ENCODE assay signal across 16 cellular contexts in the genomic region with DNA sequence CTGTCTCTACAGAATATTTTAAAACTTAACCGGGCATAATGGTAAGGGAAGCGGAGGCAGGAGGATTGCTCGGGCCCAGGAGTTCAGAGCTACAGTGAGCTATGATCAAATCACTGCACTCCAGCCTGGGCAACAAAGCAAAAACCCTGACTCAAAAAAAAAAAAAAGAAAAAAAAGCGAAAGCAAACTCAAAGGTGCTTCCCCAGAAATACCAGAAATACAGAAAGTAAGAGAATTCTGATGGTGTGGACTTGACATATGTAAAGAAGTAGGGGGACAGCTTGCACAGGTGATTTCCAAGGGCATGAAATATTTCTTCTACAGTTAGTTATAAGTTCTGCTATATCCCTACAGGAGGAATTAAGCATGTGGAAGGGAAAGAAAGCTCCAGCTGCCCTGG.
DNase-seq lines count a peak whose midpoint lies in the region; ATAC-seq and TF ChIP-seq lines count a peak whose summit lies in the region.
"Had no signal": no experiment of that assay in that cellular context is flagged by ENCODE, and none has a peak within 500 bp of the region (broad histone marks: within the 10 kb centered on the region; RNA-seq: fewer than 3 reads in every experiment).

No MANE protein-coding gene starts in this region.

- ATAC-seq in GM19023 (IDR thresholded peaks at IDR 0.05; ENCODE audit: unreplicated experiment) (peak; percentile 68), HG02571 (IDR thresholded peaks at IDR 0.05; ENCODE audit: unreplicated experiment) (peak; percentile 55), HG03175 (IDR thresholded peaks at IDR 0.05; ENCODE audit: unreplicated experiment) (peak; percentile 32)
- ATAC-seq: activated naive CD8-positive, alpha-beta T cell treated with anti-CD3 and anti-CD28 coated beads, Interleukin-2, amount 50 U/mL, for 24 hours; CD8-positive, alpha-beta T cell; Panc1 had no signal

- no peak for TF ChIP-seq CTCF in GM10248 (IDR thresholded peaks at IDR 0.05; ENCODE audit: control extremely low read depth, extremely low read depth, low read depth, missing control alignments)

- DNase-seq in GM10248 (ENCODE audit: extremely low spot score) = peak; percentile 29
- no peak for DNase-seq in NCI-H2196 treated with DMSO at 0.1 percent for 48 hours (lab: John Stamatoyannopoulos, UW; ENCODE audit: unreplicated experiment)
- no peak for DNase-seq in middle frontal gyrus (ENCODE audit: extremely low spot score, low spot score)
- no peak for DNase-seq in activated naive CD4-positive, alpha-beta T cell treated with anti-CD3 and anti-CD28 coated beads, Interleukin-2, amount 50 U/mL, for 16 hours
- DNase-seq in head of caudate nucleus = no peak
- DNase-seq: activated CD4-positive, CD25-positive, alpha-beta regulatory T cell treated with anti-CD3 and anti-CD28 coated beads, Interleukin-2, amount 50 U/mL, for 72 hours; central memory CD4-positive, alpha-beta T cell; IMR-90; NCI-H345; spleen had no signal

- intact Hi-C loops in head of caudate nucleus (cut with DNase I) = no loop called here

- POLR2A ChIA-PET in GM10248 (lab: Yijun Ruan, JAX) = interaction anchor here (0.6 to 0.7 kb wide), 5 partner anchors 10 to 484 kb away, joined by 3 to 6 read pairs (median 4); no protein-coding TSS in a partner anchor

- CTCF ChIA-PET in GM10248 (lab: Yijun Ruan, JAX) = interaction anchor here (0.8 to 1.2 kb wide), 2 partner anchors 8 to 15 kb away, joined by 3 to 4 read pairs; no protein-coding TSS in a partner anchor
